In genomic region chr2:181778621-181779195, GRCh38 we compare ENCODE assay signal across 20 cellular contexts.
DNase-seq lines count a peak whose midpoint lies in the region; ATAC-seq and TF ChIP-seq lines count a peak whose summit lies in the region.
"Had no signal": no experiment of that assay in that cellular context is flagged by ENCODE, and none has a peak within 500 bp of the region (broad histone marks: within the 10 kb centered on the region; RNA-seq: fewer than 3 reads in every experiment).

No MANE protein-coding gene starts in this region.

- CTCF ChIA-PET in HCT116 (lab: Charles Lee), result interaction anchor here (0.9 to 1.0 kb wide), 2 partner anchors 12 to 36 kb away, joined by 3 to 4 read pairs; no protein-coding TSS in a partner anchor
- CTCF ChIA-PET in CD4-positive, alpha-beta memory T cell (lab: Charles Lee; ENCODE audit: partially characterized antibody), result no interaction called here

- no peak overlapping the region for H3K4ac ChIP-seq in mesendoderm (ENCODE audit: low read depth, low read length)

- POLR2A ChIA-PET in HCT116 (lab: Charles Lee), result interaction anchor here (0.7 to 3.8 kb wide), 13 partner anchors 8 to 175 kb away, joined by 3 to 23 read pairs (median 4); partner anchors contain the start of gene ITPRID2
- POLR2A ChIA-PET in CD4-positive, alpha-beta memory T cell (lab: Charles Lee; ENCODE audit: partially characterized antibody), result no interaction called here

- 0 out of 2 replicates have a peak, but pooled peaks cover 10% of the 10 kb centered on the region for H3K79me2 ChIP-seq in HCT116 (ENCODE audit: insufficient read depth, low read length)
- no peaks in the 10 kb centered on the region for H3K79me2 ChIP-seq in mesendoderm (ENCODE audit: control insufficient read depth, insufficient read depth, low read length)
- H3K79me2 ChIP-seq in smooth muscle cell (ENCODE audit: low read depth), result no peaks in the 10 kb centered on the region

- H3K9me3 ChIP-seq in HCT116 (ENCODE audit: control insufficient read depth in 1 of 2, insufficient read depth in 1 of 2, low read depth in 1 of 2, low read length in 2 of 2) (no peaks in the 10 kb centered on the region), smooth muscle cell (replicated peaks; ENCODE audit: low read depth) (no peaks in the 10 kb centered on the region), gastrocnemius medialis (no peaks in the 10 kb centered on the region)
- H3K9me3 ChIP-seq in CD4-positive, alpha-beta memory T cell (ENCODE audit: control insufficient read depth in 1 of 2, low read length in 2 of 2), result no peaks in the 10 kb centered on the region
- H3K9me3 ChIP-seq: BLaER1 treated with 17β-estradiol and CSF1 and Interleukin-3, amounts not matched to agents 10 nM and 100 nM; esophagus squamous epithelium; SJSA1; thoracic aorta had no signal

- H3K23ac ChIP-seq in mesendoderm (ENCODE audit: low read length), result no peak overlapping the region

- peak overlapping the region; percentile 50 for H3K9ac ChIP-seq in HCT116 (ENCODE audit: low read length)
- no peak overlapping the region for H3K9ac ChIP-seq in mesendoderm (ENCODE audit: low read length)
- no peak overlapping the region for H3K9ac ChIP-seq in smooth muscle cell (ENCODE audit: low read depth)
- H3K9ac ChIP-seq: BLaER1 treated with 17β-estradiol and CSF1 and Interleukin-3, amounts not matched to agents 10 nM and 100 nM had no signal

- H3K27ac ChIP-seq in HCT116 (ENCODE audit: low read depth, low read length) (peak overlapping the region; percentile 92), mesendoderm (ENCODE audit: low read depth, low read length) (no peak overlapping the region), smooth muscle cell (ENCODE audit: low read depth) (peak overlapping the region; percentile 57), gastrocnemius medialis (no peak overlapping the region)
- H3K27ac ChIP-seq in CD4-positive, alpha-beta memory T cell (ENCODE audit: low read depth, low read length), result no peak overlapping the region
- H3K27ac ChIP-seq: BLaER1 treated with 17β-estradiol and CSF1 and Interleukin-3, amounts not matched to agents 10 nM and 100 nM; thoracic aorta had no signal

- no peak overlapping the region for H3K4me3 Mint-ChIP-seq in CD4-positive, alpha-beta memory T cell
- H3K4me3 Mint-ChIP-seq: activated T-cell treated with anti-CD3 and anti-CD28 coated beads, Interleukin-2, amount 50 U/mL, for 24 hours; HFFc6; naive B cell had no signal

- H3F3A ChIP-seq in smooth muscle cell (ENCODE audit: low read depth), result peaks cover 9% of the 10 kb centered on the region

- no peak overlapping the region for H3K56ac ChIP-seq in mesendoderm (ENCODE audit: low read length)

- H3K4me3 ChIP-seq in HCT116 (replicated peaks in 1 of 2; ENCODE audit: low read depth in 1 of 2, low read length in 2 of 2) (no peak overlapping the region), mesendoderm (ENCODE audit: low read length) (no peak overlapping the region), smooth muscle cell (no peak overlapping the region), gastrocnemius medialis (no peak overlapping the region)
- H3K4me3 ChIP-seq in CD4-positive, alpha-beta memory T cell (ENCODE audit: low read length in 2 of 2), result no peak overlapping the region
- H3K4me3 ChIP-seq: BLaER1 treated with 17β-estradiol and CSF1 and Interleukin-3, amounts not matched to agents 10 nM and 100 nM; esophagus squamous epithelium; SJSA1; thoracic aorta had no signal

- H3K27me3 ChIP-seq in HCT116 (ENCODE audit: insufficient read depth, low read length) (no peaks in the 10 kb centered on the region), mesendoderm (ENCODE audit: insufficient read depth, low read length, poor library complexity) (no peaks in the 10 kb centered on the region), smooth muscle cell (ENCODE audit: low read depth) (no peaks in the 10 kb centered on the region), gastrocnemius medialis (no peaks in the 10 kb centered on the region)
- no peaks in the 10 kb centered on the region for H3K27me3 ChIP-seq in CD4-positive, alpha-beta memory T cell (ENCODE audit: insufficient read depth, low read length)
- H3K27me3 ChIP-seq: BLaER1 treated with 17β-estradiol and CSF1 and Interleukin-3, amounts not matched to agents 10 nM and 100 nM; SJSA1 had no signal

- no peak overlapping the region for H4K8ac ChIP-seq in mesendoderm (ENCODE audit: low read depth, low read length)

- H3K27me3 Mint-ChIP-seq in CD4-positive, alpha-beta memory T cell, result peaks cover 4 to 11% of the 10 kb centered on the region in 2 donors

- peak; percentile 29; the same call in 1 of the 2 replicates for TF ChIP-seq RAD21 in HCT116 (IDR thresholded peaks at IDR 0.05; ENCODE audit: low read depth)

- H4K20me1 ChIP-seq in HCT116 (ENCODE audit: insufficient read depth) (no peaks in the 10 kb centered on the region), smooth muscle cell (ENCODE audit: low read depth) (no peaks in the 10 kb centered on the region)
- H4K20me1 ChIP-seq: BLaER1 treated with 17β-estradiol and CSF1 and Interleukin-3, amounts not matched to agents 10 nM and 100 nM had no signal

- H3K36me3 ChIP-seq in HCT116 (ENCODE audit: control insufficient read depth in 1 of 2, insufficient read depth in 2 of 2, low read length in 2 of 2) (peaks cover 0 to 5% of the 10 kb centered on the region in 2 experiments; a peak in 1 of 4 replicates), mesendoderm (ENCODE audit: control insufficient read depth, insufficient read depth, low read length) (no peaks in the 10 kb centered on the region), smooth muscle cell (ENCODE audit: low read depth) (no peaks in the 10 kb centered on the region), gastrocnemius medialis (no peaks in the 10 kb centered on the region)
- H3K36me3 ChIP-seq in CD4-positive, alpha-beta memory T cell (ENCODE audit: insufficient read depth, low read length), result no peaks in the 10 kb centered on the region
- H3K36me3 ChIP-seq: BLaER1 treated with 17β-estradiol and CSF1 and Interleukin-3, amounts not matched to agents 10 nM and 100 nM; esophagus squamous epithelium; SJSA1; thoracic aorta had no signal

- H3K18ac ChIP-seq in mesendoderm (ENCODE audit: low read length), result peak overlapping the region; percentile 39

- no peak overlapping the region for H2BK15ac ChIP-seq in mesendoderm (replicated peaks; ENCODE audit: low read depth)

- H3K4me1 ChIP-seq in HCT116 (ENCODE audit: control insufficient read depth in 1 of 2, insufficient read depth in 2 of 2, low read length in 2 of 2) (peaks cover 89 to 94% of the 10 kb centered on the region in 2 experiments), mesendoderm (ENCODE audit: control insufficient read depth, low read depth, low read length) (peaks cover 5% of the 10 kb centered on the region), smooth muscle cell (ENCODE audit: low read depth) (peaks cover 21% of the 10 kb centered on the region), gastrocnemius medialis (no peaks in the 10 kb centered on the region)
- H3K4me1 ChIP-seq in CD4-positive, alpha-beta memory T cell (ENCODE audit: insufficient read depth, low read length), result no peaks in the 10 kb centered on the region

- no peak overlapping the region for H2AK5ac ChIP-seq in mesendoderm (ENCODE audit: low read length)

- no peak overlapping the region for H4K5ac ChIP-seq in mesendoderm (ENCODE audit: low read length)

- intact Hi-C loops in HCT116 (cut with micrococcal nuclease) (no loop called here), gastrocnemius medialis (cut with DNase I; ENCODE audit: low total_unique reads) (no loop called here)
- intact Hi-C loops in CD4-positive, alpha-beta memory T cell (cut with micrococcal nuclease), result no loop called here

- no peak overlapping the region for H2BK120ac ChIP-seq in mesendoderm (ENCODE audit: low read depth, low read length)

- ATAC-seq in HCT116, result peak; percentile 61
- ATAC-seq in SK-N-SH treated with all-trans-retinoic acid at 6 μM for 48 hours, result peak; percentile 49
- no peak for ATAC-seq in GM21447 (IDR thresholded peaks at IDR 0.05; ENCODE audit: unreplicated experiment)
- ATAC-seq in gastrocnemius medialis, result no peak
- ATAC-seq: activated naive CD4-positive, alpha-beta T cell treated with anti-CD3 and anti-CD28 coated beads, Interleukin-2, amount 50 U/mL, for 72 hours; sciatic nerve had no signal

- in situ Hi-C loops in gastrocnemius medialis (cut with MboI; ENCODE audit: low sequenced_read_pairs in 4 of 4), result no loop called here

- no peaks in the 10 kb centered on the region for H3K9me2 ChIP-seq in HCT116 (ENCODE audit: insufficient read depth)

- peak overlapping the region; percentile 59 for H3K4me2 ChIP-seq in HCT116 (ENCODE audit: low read length)
- no peak overlapping the region for H3K4me2 ChIP-seq in mesendoderm (ENCODE audit: low read length)
- peak overlapping the region; percentile 43 for H3K4me2 ChIP-seq in smooth muscle cell

- RAD21 ChIA-PET in HCT116 (lab: Charles Lee; ENCODE audit: low non-redundant PET in 1 of 2, low total read pairs in 2 of 2, uncharacterized antibody in 2 of 2, unreplicated experiment in 2 of 2), result no interaction called here

- no peak overlapping the region for H2AFZ ChIP-seq in HCT116 (ENCODE audit: low read depth, low read length, poor library complexity, severe bottlenecking)
- peak overlapping the region; percentile 5 for H2AFZ ChIP-seq in smooth muscle cell (ENCODE audit: low read depth)

- TF ChIP-seq CTCF in HCT116 (IDR thresholded peaks at IDR 0.05 in 2 of 3, conservative IDR thresholded peaks at IDR 0.05 in 1 of 3; ENCODE audit: borderline replicate concordance in 1 of 3, insufficient read depth in 1 of 3, low read depth in 2 of 3, low read length in 2 of 3) (no peak), smooth muscle cell (IDR thresholded peaks at IDR 0.05; ENCODE audit: borderline replicate concordance, insufficient read depth, poor library complexity, severe bottlenecking) (no peak), gastrocnemius medialis (IDR thresholded peaks at IDR 0.05 in 4 of 5, conservative IDR thresholded peaks at IDR 0.05 in 1 of 5) (no peak)

- TF ChIP-seq POLR2A in HCT116 (IDR thresholded peaks at IDR 0.05; ENCODE audit: borderline replicate concordance, extremely low read depth, insufficient read depth, insufficient read length), result no peak
- no peak for TF ChIP-seq POLR2A in gastrocnemius medialis (IDR thresholded peaks at IDR 0.05)

- H3K27ac Mint-ChIP-seq in CD4-positive, alpha-beta memory T cell, result no peak overlapping the region
- H3K27ac Mint-ChIP-seq: activated naive CD4-positive, alpha-beta T cell treated with anti-CD3 and anti-CD28 coated beads, Interleukin-2, amount 50 U/mL, for 72 hours; activated T-cell treated with anti-CD3 and anti-CD28 coated beads, Interleukin-2, amount 50 U/mL, for 24 hours; naive B cell had no signal

- DNase-seq in HCT116 (ENCODE audit: low read depth, low spot score) (peak; percentile 90), mesendoderm (no peak), smooth muscle cell (lab: John Stamatoyannopoulos, UW; ENCODE audit: unreplicated experiment) (no peak), NCI-H1436 (lab: John Stamatoyannopoulos, UW) (no peak), gastrocnemius medialis (no peak)
- no peak for DNase-seq in CD4-positive, alpha-beta memory T cell
- DNase-seq: activated T-cell treated with anti-CD3 and anti-CD28 coated beads, Interleukin-2, amount 50 U/mL, for 24 hours; esophagus squamous epithelium; HFFc6; naive B cell; NCI-H1417 treated with DMSO at 0.1 percent for 48 hours; NCI-H345; stimulated activated CD4-positive, alpha-beta T cell treated with anti-CD3 and anti-CD28 coated beads, Interleukin-4, amount 100 ng/mL, for 1 hour had no signal

- no peaks in the 10 kb centered on the region for H3K36me3 Mint-ChIP-seq in CD4-positive, alpha-beta memory T cell
- H3K36me3 Mint-ChIP-seq: activated naive CD4-positive, alpha-beta T cell treated with anti-CD3 and anti-CD28 coated beads, Interleukin-2, amount 50 U/mL, for 72 hours had no signal

- H2BK5ac ChIP-seq in mesendoderm (ENCODE audit: low read length), result no peak overlapping the region

- H3K4me1 Mint-ChIP-seq in CD4-positive, alpha-beta memory T cell, result peaks cover 0 to 2% (median 0%) of the 10 kb centered on the region in 4 donors

- no CpG with 5 or more reads among the region's 2 CpGs for WGBS in mesendoderm (ENCODE audit: extremely low coverage, insufficient coverage, low lambda C conversion rate)
- 3% methylated on average over 2 of the region's 2 CpGs for WGBS in smooth muscle cell (ENCODE audit: low lambda C conversion rate)

- H3K79me1 ChIP-seq in mesendoderm (ENCODE audit: low read length), result no peaks in the 10 kb centered on the region

- H3K9me3 Mint-ChIP-seq in CD4-positive, alpha-beta memory T cell, result peaks cover 0 to 2% (median 0%) of the 10 kb centered on the region in 8 donors
- H3K9me3 Mint-ChIP-seq: activated T-cell treated with anti-CD3 and anti-CD28 coated beads, Interleukin-2, amount 50 U/mL, for 24 hours; HFFc6; naive B cell had no signal

- TSS peak; percentile 58 for BruUV-seq in HCT116 (replicated peaks; lab: Mats Ljungman, UMichigan)

Comparison
In these comparisons a context has a peak if more than half of its experiments do, and no peak if none do; other contexts are left out.
1. ATAC-seq: peak in HCT116 (single experiment) and SK-N-SH treated with all-trans-retinoic acid at 6 μM for 48 hours (single experiment); none in GM21447 (single experiment) and gastrocnemius medialis (0 of 2).
2. H3K27ac ChIP-seq: peak in HCT116 (single experiment) and smooth muscle cell (single experiment); none in mesendoderm (single experiment), CD4-positive, alpha-beta memory T cell (single experiment) and gastrocnemius medialis (0 of 4).